Comparison of ENCODE assay signal across 8 cellular contexts in the genomic region with DNA sequence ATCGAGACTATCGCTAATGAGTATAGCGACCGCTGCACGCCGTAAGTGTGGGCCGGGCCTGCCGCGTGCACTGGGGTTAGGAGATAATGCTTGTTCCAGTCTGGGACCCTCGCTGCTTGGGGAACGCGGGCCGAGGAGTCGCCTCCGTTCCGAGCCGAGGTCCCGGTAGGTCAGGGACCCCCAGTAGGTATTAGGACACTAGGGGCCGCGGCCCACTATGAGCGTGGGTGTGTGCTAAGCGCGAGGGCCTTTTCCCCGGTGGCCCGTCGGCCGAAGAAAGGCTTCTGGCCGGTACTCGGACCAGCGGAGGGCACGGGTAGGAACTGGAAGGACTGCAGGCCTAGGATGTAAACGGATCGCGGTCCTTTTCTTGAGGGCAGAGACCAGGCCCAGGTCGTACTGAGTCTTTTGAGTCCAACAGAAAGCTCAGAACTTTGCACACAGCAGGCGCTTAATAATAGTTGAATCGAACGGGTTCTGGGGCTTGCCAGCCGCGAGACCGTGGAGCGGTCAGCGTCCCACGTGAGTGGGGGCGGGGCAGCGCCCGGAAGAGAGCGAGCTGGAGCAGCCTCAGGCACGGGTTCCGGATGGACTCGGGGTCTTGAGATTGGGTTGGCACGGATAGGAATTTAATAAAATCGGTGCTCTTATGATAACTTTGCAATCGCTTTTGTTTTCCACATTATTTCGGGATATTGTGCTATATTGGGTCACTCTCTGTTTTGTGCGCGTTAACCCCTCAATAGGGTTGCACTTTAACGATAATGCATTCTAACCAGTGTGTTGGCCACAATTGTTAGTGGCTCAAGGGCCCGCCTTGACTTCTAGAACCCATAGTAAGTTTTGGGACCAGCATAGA. TPM values are rescaled to one million over a fixed set of nuclear protein-coding genes. Genes with fewer than 3 reads are reported as not detected.
DNase-seq lines count a peak whose midpoint lies in the region; ATAC-seq lines count a peak whose summit lies in the region.

No MANE protein-coding gene starts in this region.

- intact Hi-C loops in activated CD4-positive, alpha-beta memory T cell treated with anti-CD3 and anti-CD28 coated beads for 36 hours (cut with micrococcal nuclease) = loop anchor here (1.0 to 10.0 kb wide), 2 partner anchors 186 to 758 kb away; a partner anchor contains a TSS

- peak overlapping the region; percentile 96 for H3K27ac Mint-ChIP-seq in activated CD4-positive, alpha-beta memory T cell treated with anti-CD3 and anti-CD28 coated beads for 36 hours
- peak overlapping the region; percentile 99 for H3K27ac Mint-ChIP-seq in memory B cell

- H3K27me3 Mint-ChIP-seq in activated CD4-positive, alpha-beta memory T cell treated with anti-CD3 and anti-CD28 coated beads for 36 hours = no peaks in the 10 kb centered on the region
- no peaks in the 10 kb centered on the region for H3K27me3 Mint-ChIP-seq in memory B cell

- DNase-seq in NCI-H2196 (lab: John Stamatoyannopoulos, UW; ENCODE audit: unreplicated experiment) = peak; percentile 32
- DNase-seq in NCI-H2196 treated with DMSO at 0.1 percent for 48 hours (lab: John Stamatoyannopoulos, UW; ENCODE audit: unreplicated experiment) = no peak
- DNase-seq in NCI-H2029 (lab: John Stamatoyannopoulos, UW) = peak; percentile 33
- peak; percentile 75 for DNase-seq in activated CD4-positive, alpha-beta memory T cell treated with anti-CD3 and anti-CD28 coated beads for 36 hours
- DNase-seq in effector CD8-positive, alpha-beta T cell (lab: John Stamatoyannopoulos, UW) = peak; percentile 29
- peak in 1 of 2 donors; percentile 25 for DNase-seq in memory B cell (ENCODE audit: low spot score in 2 of 2)
- DNase-seq in stimulated activated CD8-positive, alpha-beta memory T cell treated with anti-CD3 and anti-CD28 coated beads, Interleukin-15, amount 100 ng/mL, for 24 hours (ENCODE audit: low read depth) = peak; percentile 36

- CTCF ChIA-PET in activated CD4-positive, alpha-beta memory T cell treated with anti-CD3 and anti-CD28 coated beads for 36 hours (lab: Charles Lee) = interaction anchor here (0.7 to 1.3 kb wide), 5 partner anchors 31 to 814 kb away, joined by 3 to 5 read pairs (median 3); no protein-coding TSS in a partner anchor

- POLR2A ChIA-PET in activated CD4-positive, alpha-beta memory T cell treated with anti-CD3 and anti-CD28 coated beads for 36 hours (lab: Charles Lee) = interaction anchor here (1.0 to 3.4 kb wide), 4 partner anchors 26 to 1174 kb away, joined by 3 to 27 read pairs (median 12); a partner anchor contains a TSS

- H3K36me3 Mint-ChIP-seq in activated CD4-positive, alpha-beta memory T cell treated with anti-CD3 and anti-CD28 coated beads for 36 hours = peaks cover 22% of the 10 kb centered on the region
- H3K36me3 Mint-ChIP-seq in memory B cell = peaks cover 3% of the 10 kb centered on the region

- ATAC-seq in HG02610 (IDR thresholded peaks at IDR 0.05; ENCODE audit: unreplicated experiment) (peak; percentile 36), memory B cell (ENCODE audit: low read depth) (no peak)

- H3K9me3 Mint-ChIP-seq in activated CD4-positive, alpha-beta memory T cell treated with anti-CD3 and anti-CD28 coated beads for 36 hours = no peaks in the 10 kb centered on the region
- no peaks in the 10 kb centered on the region for H3K9me3 Mint-ChIP-seq in memory B cell

- peaks cover 46% of the 10 kb centered on the region for H3K4me1 Mint-ChIP-seq in activated CD4-positive, alpha-beta memory T cell treated with anti-CD3 and anti-CD28 coated beads for 36 hours (ENCODE audit: low read depth)
- H3K4me1 Mint-ChIP-seq in memory B cell = peaks cover 23% of the 10 kb centered on the region

- peak overlapping the region; percentile 89 for H3K4me3 Mint-ChIP-seq in activated CD4-positive, alpha-beta memory T cell treated with anti-CD3 and anti-CD28 coated beads for 36 hours
- H3K4me3 Mint-ChIP-seq in memory B cell = peak overlapping the region; percentile 97

RNA-seq across cellular contexts. Expression of a gene that starts 0.7 kb away (rescaled TPM):
- total RNA-seq in activated CD4-positive, alpha-beta memory T cell treated with anti-CD3 and anti-CD28 coated beads for 36 hours = 100 to 1,000 TPM; 221 to 236 TPM

RNA-seq across cellular contexts. Expression of a gene that starts 26.2 kb away (rescaled TPM):
- 10 to 100 TPM; 22.6 to 25.5 TPM for total RNA-seq in activated CD4-positive, alpha-beta memory T cell treated with anti-CD3 and anti-CD28 coated beads for 36 hours
